1 cellular context compared by ENCODE assay signal in the genomic region with DNA sequence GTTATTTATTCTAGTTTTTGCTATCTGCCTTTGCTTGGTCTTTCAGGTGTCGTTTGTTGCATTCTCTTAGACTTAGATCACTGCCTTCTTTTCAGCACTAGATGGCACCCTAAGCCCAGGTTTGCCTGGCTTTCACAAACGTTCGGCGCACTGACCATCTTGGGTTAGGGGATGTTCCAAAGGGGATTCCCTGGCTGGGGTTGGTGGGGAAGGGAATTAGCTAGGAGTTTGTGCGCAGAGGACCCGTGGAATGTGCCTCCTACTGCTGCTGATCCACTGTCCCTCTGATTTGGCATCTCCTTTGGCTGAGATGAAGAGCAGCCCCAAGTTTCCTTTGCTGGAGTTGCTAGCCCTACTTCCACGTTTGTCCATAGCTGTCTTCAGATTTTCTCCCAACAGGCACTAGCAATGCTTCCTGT.
A peak's percentile ranks its signal among the peaks of the same experiment; 100 is the strongest.
TF ChIP-seq lines count a peak whose summit lies in the region.

No MANE protein-coding gene starts in this region.

TF ChIP-seq in HepG2, 621 proteins besides CTCF, POLR2A, EP300 and RAD21 (continued from another document):
- TF ChIP-seq, protein P1, sequence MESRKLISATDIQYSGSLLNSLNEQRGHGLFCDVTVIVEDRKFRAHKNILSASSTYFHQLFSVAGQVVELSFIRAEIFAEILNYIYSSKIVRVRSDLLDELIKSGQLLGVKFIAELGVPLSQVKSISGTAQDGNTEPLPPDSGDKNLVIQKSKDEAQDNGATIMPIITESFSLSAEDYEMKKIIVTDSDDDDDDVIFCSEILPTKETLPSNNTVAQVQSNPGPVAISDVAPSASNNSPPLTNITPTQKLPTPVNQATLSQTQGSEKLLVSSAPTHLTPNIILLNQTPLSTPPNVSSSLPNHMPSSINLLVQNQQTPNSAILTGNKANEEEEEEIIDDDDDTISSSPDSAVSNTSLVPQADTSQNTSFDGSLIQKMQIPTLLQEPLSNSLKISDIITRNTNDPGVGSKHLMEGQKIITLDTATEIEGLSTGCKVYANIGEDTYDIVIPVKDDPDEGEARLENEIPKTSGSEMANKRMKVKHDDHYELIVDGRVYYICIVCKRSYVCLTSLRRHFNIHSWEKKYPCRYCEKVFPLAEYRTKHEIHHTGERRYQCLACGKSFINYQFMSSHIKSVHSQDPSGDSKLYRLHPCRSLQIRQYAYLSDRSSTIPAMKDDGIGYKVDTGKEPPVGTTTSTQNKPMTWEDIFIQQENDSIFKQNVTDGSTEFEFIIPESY (CRISPR knock-in tag; IDR thresholded peaks at IDR 0.05), result peak; percentile 15; the same call in 1 of the 2 replicates
- TF ChIP-seq ZMYM4 (CRISPR knock-in tag; IDR thresholded peaks at IDR 0.05), result 0 out of 2 replicates have a peak, but pooled peaks have one; percentile 29
- TF ChIP-seq FOXC1 (CRISPR knock-in tag; IDR thresholded peaks at IDR 0.05; ENCODE audit: borderline replicate concordance), result peak; percentile 23; the same call in 1 of the 2 replicates
